12 cellular contexts compared by ENCODE assay signal in genomic region chr6:106159531-106159940, GRCh38.
DNase-seq lines count a peak whose midpoint lies in the region; ATAC-seq and TF ChIP-seq lines count a peak whose summit lies in the region.
"Had no signal": no experiment of that assay in that cellular context is flagged by ENCODE, and none has a peak within 500 bp of the region (broad histone marks: within the 10 kb centered on the region; RNA-seq: fewer than 3 reads in every experiment).

No MANE protein-coding gene starts in this region.

- TF ChIP-seq CTCF in PC-9 (conservative IDR thresholded peaks at IDR 0.05) (no peak), epithelial cell of esophagus (IDR thresholded peaks at IDR 0.05; ENCODE audit: insufficient read depth, low read depth, low read length, missing control alignments) (no peak)

- H3K27ac ChIP-seq in PC-9 (no peak overlapping the region), neuronal stem cell (replicated peaks; ENCODE audit: low read length) (no peak overlapping the region), right cardiac atrium (ENCODE audit: low read length) (no peak overlapping the region)

- BruUV-seq in PC-9 (replicated peaks; lab: Mats Ljungman, UMichigan): no TSS peak

- H3K27me3 ChIP-seq in PC-9 (ENCODE audit: insufficient read depth, low read depth) (no peaks in the 10 kb centered on the region), neuronal stem cell (ENCODE audit: control insufficient read depth in 3 of 3, insufficient read depth in 3 of 3, low read depth in 1 of 3, low read length in 3 of 3) (peaks cover 0 to 41% (median 0%) of the 10 kb centered on the region in 3 experiments), right cardiac atrium (ENCODE audit: control insufficient read depth, insufficient read depth) (no peaks in the 10 kb centered on the region)

- no peak overlapping the region for H4K8ac ChIP-seq in neuronal stem cell (ENCODE audit: low read depth, low read length)

- POLR2A ChIA-PET in PC-9 (lab: Charles Lee; ENCODE audit: unreplicated experiment): interaction anchor here (0.6 to 0.7 kb wide), 3 partner anchors 74 to 859 kb away, joined by 4 to 18 read pairs (median 8); partner anchors contain the start of gene PRDM1

- WGBS in neuronal stem cell (ENCODE audit: extremely low coverage in 2 of 2, insufficient read length in 2 of 2, insufficient replicate concordance in 1 of 2), 2 donors: no CpG with 5 or more reads among the region's 5 CpGs
- 77% methylated on average over 5 of the region's 5 CpGs for WGBS in right cardiac atrium

- H3K18ac ChIP-seq in neuronal stem cell (ENCODE audit: low read length): peak overlapping the region; percentile 39

- no peaks in the 10 kb centered on the region for H3K79me1 ChIP-seq in neuronal stem cell (ENCODE audit: low read depth, low read length)

- H3K23ac ChIP-seq in neuronal stem cell (ENCODE audit: low read depth, low read length, poor library complexity): no peak overlapping the region

- H3K4me1 ChIP-seq in PC-9 (replicated peaks; ENCODE audit: insufficient read depth) (peaks cover 13% of the 10 kb centered on the region), neuronal stem cell (ENCODE audit: control insufficient read depth in 2 of 2, insufficient read depth in 1 of 2, low read depth in 1 of 2, low read length in 2 of 2) (peaks cover 9 to 12% of the 10 kb centered on the region in 2 donors), right cardiac atrium (ENCODE audit: control insufficient read depth, insufficient read depth, low read length) (no peaks in the 10 kb centered on the region)

- ATAC-seq in right cardiac atrium: no peak
- ATAC-seq: effector memory CD8-positive, alpha-beta T cell had no signal

- no peak overlapping the region for H2AK5ac ChIP-seq in neuronal stem cell (ENCODE audit: low read depth, low read length)

- CTCF ChIA-PET in PC-9 (lab: Charles Lee): no interaction called here

- H3K4me2 ChIP-seq in PC-9 (no peak overlapping the region), neuronal stem cell (ENCODE audit: insufficient read depth, low read length, poor library complexity, severe bottlenecking) (no peak overlapping the region)

- H3K4ac ChIP-seq in neuronal stem cell (ENCODE audit: low read length): no peak overlapping the region

- H3F3A ChIP-seq in PC-9 (ENCODE audit: insufficient read depth, low read depth): no peaks in the 10 kb centered on the region

- no peak overlapping the region for H2BK120ac ChIP-seq in neuronal stem cell (ENCODE audit: low read depth, low read length)

- no peaks in the 10 kb centered on the region for H3K9me2 ChIP-seq in PC-9 (ENCODE audit: insufficient read depth)

- H2BK15ac ChIP-seq in neuronal stem cell (ENCODE audit: low read length): no peak overlapping the region

- H4K20me1 ChIP-seq in PC-9 (ENCODE audit: insufficient read depth): no peaks in the 10 kb centered on the region

- no peaks in the 10 kb centered on the region for H3K79me2 ChIP-seq in PC-9 (ENCODE audit: low read depth)

- H4K91ac ChIP-seq in neuronal stem cell (ENCODE audit: low read depth, low read length, poor library complexity): no peak overlapping the region

- H3K4me3 ChIP-seq in PC-9: no peak overlapping the region
- no peak overlapping the region for H3K4me3 ChIP-seq in epithelial cell of esophagus (ENCODE audit: low read length)
- no peak overlapping the region for H3K4me3 ChIP-seq in neuronal stem cell (ENCODE audit: low read length in 2 of 2)
- H3K4me3 ChIP-seq in right cardiac atrium (ENCODE audit: low read length): no peak overlapping the region

- no peak overlapping the region for H3K14ac ChIP-seq in neuronal stem cell (ENCODE audit: low read length)

- no peaks in the 10 kb centered on the region for H3K9me3 ChIP-seq in PC-9 (ENCODE audit: insufficient read depth, low read depth)
- H3K9me3 ChIP-seq in neuronal stem cell (replicated peaks in 1 of 2; ENCODE audit: control insufficient read depth in 2 of 2, insufficient read depth in 1 of 2, low read depth in 1 of 2, low read length in 2 of 2): no peaks in the 10 kb centered on the region
- H3K9me3 ChIP-seq in right cardiac atrium (ENCODE audit: control insufficient read depth, low read length): no peaks in the 10 kb centered on the region

- no peak overlapping the region for H2AFZ ChIP-seq in PC-9
- H2AFZ ChIP-seq in neuronal stem cell (ENCODE audit: low read length): no peak overlapping the region

- H3K36me3 ChIP-seq in PC-9 (ENCODE audit: low read depth): no peaks in the 10 kb centered on the region
- no peaks in the 10 kb centered on the region for H3K36me3 ChIP-seq in neuronal stem cell (replicated peaks in 1 of 2; ENCODE audit: control insufficient read depth in 2 of 2, insufficient read depth in 2 of 2, low read length in 2 of 2)

- H2BK5ac ChIP-seq in neuronal stem cell (ENCODE audit: low read length): no peak overlapping the region

- H2BK12ac ChIP-seq in neuronal stem cell (ENCODE audit: low read length): no peak overlapping the region

- no peak overlapping the region for H3K9ac ChIP-seq in neuronal stem cell (ENCODE audit: low read depth, low read length, poor library complexity)

- intact Hi-C loops in PC-9 (cut with micrococcal nuclease; ENCODE audit: unreplicated experiment) (no loop called here), right cardiac atrium (cut with DNase I) (no loop called here)

- DNase-seq in GM03348 (ENCODE audit: low spot score) (peak; percentile 91), PC-9 (peak; percentile 44 to 72), epithelial cell of esophagus (ENCODE audit: low read depth) (peak; percentile 76), neuronal stem cell (ENCODE audit: low spot score) (no peak), NCI-H187 (lab: John Stamatoyannopoulos, UW) (no peak), right cardiac atrium (no peak), NOMO-1 treated with DMSO at 0.1 percent for 48 hours (lab: John Stamatoyannopoulos, UW; ENCODE audit: unreplicated experiment) (no peak), NCI-H1694 (lab: John Stamatoyannopoulos, UW) (no peak)
- DNase-seq: effector memory CD8-positive, alpha-beta T cell; NCI-H1436; stimulated activated CD4-positive, alpha-beta T cell treated with anti-CD3 and anti-CD28 coated beads, Interleukin-15, amount 100 ng/mL, for 24 hours; stimulated activated naive CD4-positive, alpha-beta T cell treated with Interleukin-2 at 50 U/mL for 16 hours had no signal

Comparison
In these comparisons a context has a peak if more than half of its experiments do, and no peak if none do; other contexts are left out.
1. DNase-seq: peak in GM03348 (single experiment), PC-9 (2 of 2) and epithelial cell of esophagus (single experiment); none in neuronal stem cell (single experiment), NCI-H187 (0 of 2), right cardiac atrium (0 of 3), NOMO-1 treated with DMSO at 0.1 percent for 48 hours (single experiment) and NCI-H1694 (single experiment).